1 cellular context compared by ENCODE assay signal in genomic region chr5:2687746-2688145, GRCh38.
TF ChIP-seq lines count a peak whose summit lies in the region.

No MANE protein-coding gene starts in this region.

TF ChIP-seq in H1, 55 proteins besides CTCF, POLR2A, EP300 and RAD21 (continued from another document):
- TF ChIP-seq CHD2 (IDR thresholded peaks at IDR 0.05; ENCODE audit: low read length) (no peak), KDM4A (IDR thresholded peaks at IDR 0.05; ENCODE audit: low read depth, low read length, severe bottlenecking) (no peak), CHD7 (IDR thresholded peaks at IDR 0.05; ENCODE audit: insufficient replicate concordance, low read length) (no peak), RFX5 (IDR thresholded peaks at IDR 0.05; ENCODE audit: borderline replicate concordance, low read depth, low read length) (no peak), SIN3A (conservative IDR thresholded peaks at IDR 0.05 in 1 of 2, IDR thresholded peaks at IDR 0.05 in 1 of 2; ENCODE audit: low read depth in 1 of 2, low read length in 2 of 2) (no peak), HDAC6 (IDR thresholded peaks at IDR 0.05; ENCODE audit: low read depth, low read length) (no peak), CREB1 (IDR thresholded peaks at IDR 0.05) (no peak), POLR2AphosphoS5 (IDR thresholded peaks at IDR 0.05; ENCODE audit: low read depth, low read length) (no peak)
- TF ChIP-seq, protein P1, sequence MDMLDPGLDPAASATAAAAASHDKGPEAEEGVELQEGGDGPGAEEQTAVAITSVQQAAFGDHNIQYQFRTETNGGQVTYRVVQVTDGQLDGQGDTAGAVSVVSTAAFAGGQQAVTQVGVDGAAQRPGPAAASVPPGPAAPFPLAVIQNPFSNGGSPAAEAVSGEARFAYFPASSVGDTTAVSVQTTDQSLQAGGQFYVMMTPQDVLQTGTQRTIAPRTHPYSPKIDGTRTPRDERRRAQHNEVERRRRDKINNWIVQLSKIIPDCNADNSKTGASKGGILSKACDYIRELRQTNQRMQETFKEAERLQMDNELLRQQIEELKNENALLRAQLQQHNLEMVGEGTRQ (IDR thresholded peaks at IDR 0.05; ENCODE audit: low read length): no peak
